17 cellular contexts compared by ENCODE assay signal in genomic region chr2:55043841-55044240, GRCh38.
"Had no signal": no experiment of that assay in that cellular context is flagged by ENCODE, and none has a peak within 500 bp of the region (broad histone marks: within the 10 kb centered on the region; RNA-seq: fewer than 3 reads in every experiment).

No MANE protein-coding gene starts in this region.

- H3K36me3 Mint-ChIP-seq: natural killer cell had no signal

- DNase-seq: cortex of kidney; dorsolateral prefrontal cortex; effector CD8-positive, alpha-beta T cell; gastrocnemius medialis; heart right ventricle; hypothalamus; mammary epithelial cell; natural killer cell; posterior cingulate gyrus; sigmoid colon; stimulated activated CD4-positive, alpha-beta T cell treated with anti-CD3 and anti-CD28 coated beads, Interleukin-2, amount 100 ng/mL, for 48 hours; stimulated activated naive CD4-positive, alpha-beta T cell treated with Interleukin-2 at 50 U/mL for 16 hours; upper lobe of left lung; uterus had no signal

- ATAC-seq: gastrocnemius medialis, heart right ventricle, left lobe of liver, natural killer cell had no signal

- H3K27me3 ChIP-seq: dorsolateral prefrontal cortex, heart right ventricle, sigmoid colon, upper lobe of left lung, uterus had no signal

- H3K9me3 ChIP-seq: gastrocnemius medialis, sigmoid colon, upper lobe of left lung, uterus had no signal

- H3K27ac ChIP-seq: gastrocnemius medialis, heart right ventricle, upper lobe of left lung, uterus had no signal

- H3K36me3 ChIP-seq: gastrocnemius medialis, heart right ventricle, sigmoid colon, upper lobe of left lung, uterus had no signal

- H3K4me3 ChIP-seq: gastrocnemius medialis, heart right ventricle, sigmoid colon, smooth muscle cell, upper lobe of left lung, uterus had no signal

- H3K4me3 Mint-ChIP-seq: natural killer cell, neural crest cell had no signal
